In genomic region chr3:39288300-39288808, GRCh38 we compare ENCODE assay signal across 8 cellular contexts. TPM values are rescaled to one million over a fixed set of nuclear protein-coding genes. Genes with fewer than 3 reads are reported as not detected.
A peak's percentile ranks its signal among the peaks of the same experiment; 100 is the strongest.
DNase-seq lines count a peak whose midpoint lies in the region; ATAC-seq, FAIRE-seq and TF ChIP-seq lines count a peak whose summit lies in the region.

No MANE protein-coding gene starts in this region.

- intact Hi-C loops in ascending aorta (cut with DNase I): loop anchor here (1.0 to 2.0 kb wide), 4 partner anchors 80 to 188 kb away; no protein-coding TSS in a partner anchor

- H3K9me3 ChIP-seq in ascending aorta (no peaks in the 10 kb centered on the region), small intestine (ENCODE audit: control insufficient read depth, low read depth) (no peaks in the 10 kb centered on the region)

- H3K27ac ChIP-seq in ascending aorta (no peak overlapping the region), small intestine (ENCODE audit: low read depth in 1 of 2, low read length in 1 of 2) (no peak overlapping the region)

- peak; percentile 88 to 89 (median 88) for TF ChIP-seq CTCF in ascending aorta (IDR thresholded peaks at IDR 0.05)

- DNase-seq in 8988T (peak; percentile 96), GM18507 (ENCODE audit: extremely low spot score, insufficient read length, low read depth) (peak; percentile 92), NCI-H1930 (lab: John Stamatoyannopoulos, UW) (peak; percentile 29 to 57), T-helper 9 cell (peak; percentile 63), ascending aorta (ENCODE audit: low spot score in 2 of 2) (peak; percentile 30 to 86), hippocampal formation (lab: John Stamatoyannopoulos, UW) (peak; percentile 62 to 69), small intestine (peak; percentile 80)

- peak; percentile 97 for FAIRE-seq in GM18507 (lab: Jason Lieb, UNC)
- no peak for FAIRE-seq in small intestine (lab: Jason Lieb, UNC)

- no peaks in the 10 kb centered on the region for H3K36me3 ChIP-seq in ascending aorta
- no peaks in the 10 kb centered on the region for H3K36me3 ChIP-seq in small intestine (ENCODE audit: control insufficient read depth in 2 of 2, insufficient read depth in 2 of 2, low read length in 2 of 2)

- H3K4me1 ChIP-seq in ascending aorta: no peaks in the 10 kb centered on the region
- H3K4me1 ChIP-seq in small intestine (ENCODE audit: control insufficient read depth in 2 of 2, insufficient read depth in 1 of 2, low read depth in 1 of 2, low read length in 1 of 2): no peaks in the 10 kb centered on the region

- peak; percentile 93 for ATAC-seq in HG02943 (IDR thresholded peaks at IDR 0.05; ENCODE audit: low read depth, unreplicated experiment)

- H3K27me3 ChIP-seq in ascending aorta (no peaks in the 10 kb centered on the region), small intestine (ENCODE audit: control insufficient read depth in 2 of 2, insufficient read depth in 2 of 2, low read length in 2 of 2) (no peaks in the 10 kb centered on the region)

- WGBS in small intestine, 3 donors: 27% methylated on average over 3 of the region's 3 CpGs

- H3K4me3 ChIP-seq in ascending aorta (no peak overlapping the region), small intestine (ENCODE audit: low read depth in 1 of 2, low read length in 2 of 2) (no peak overlapping the region)

RNA-seq across cellular contexts. Expression of gene CX3CR1, which starts 8.5 kb away (rescaled TPM):
- total RNA-seq in ascending aorta: not detected
- polyA plus RNA-seq in small intestine: under 1 TPM in 1 of 3 donors, not detected in 2; 0.06 TPM

RNA-seq across cellular contexts. Expression of gene CCR8, which starts 41.2 kb away (rescaled TPM):
- not detected for total RNA-seq in ascending aorta
- polyA plus RNA-seq in small intestine: not detected

Comparison
In these comparisons a context has a peak if more than half of its experiments do, and no peak if none do; other contexts are left out.
1. DNase-seq: peak in every context shown above with its lines; median percentile 96 in 8988T; 92 in GM18507; 80 in small intestine; 66 in hippocampal formation; 63 in T-helper 9 cell; 58 in ascending aorta; 43 in NCI-H1930.